In genomic region chr10:31320179-31320597, GRCh38 we compare ENCODE assay signal across 8 cellular contexts. TPM values are rescaled to one million over a fixed set of nuclear protein-coding genes. Genes with fewer than 3 reads are reported as not detected.
DNase-seq lines count a peak whose midpoint lies in the region; ATAC-seq and TF ChIP-seq lines count a peak whose summit lies in the region.

No MANE protein-coding gene starts in this region.

- POLR2A ChIA-PET in AG04449 (lab: Yijun Ruan, JAX), result no interaction called here

- H3K9ac ChIP-seq in colonic mucosa (ENCODE audit: low read depth in 2 of 2, low read length in 2 of 2), result peak overlapping the region; percentile 77

- no peaks in the 10 kb centered on the region for H3K36me3 ChIP-seq in colonic mucosa
- H3K36me3 ChIP-seq in lower lobe of right lung, result no peaks in the 10 kb centered on the region

- no peak for TF ChIP-seq CTCF in AG04449 (IDR thresholded peaks at IDR 0.05; ENCODE audit: insufficient read depth, low read length, missing control alignments)
- TF ChIP-seq CTCF in colonic mucosa (IDR thresholded peaks at IDR 0.05), result no peak
- no peak for TF ChIP-seq CTCF in lower lobe of right lung (IDR thresholded peaks at IDR 0.05)

- no peaks in the 10 kb centered on the region for H3K9me3 ChIP-seq in colonic mucosa
- no peaks in the 10 kb centered on the region for H3K9me3 ChIP-seq in lower lobe of right lung

- CTCF ChIA-PET in AG04449 (lab: Yijun Ruan, JAX), result no interaction called here

- peak overlapping the region; percentile 83 for H3K27ac ChIP-seq in colonic mucosa
- H3K27ac ChIP-seq in lower lobe of right lung, result peak overlapping the region; percentile 88

- H3K4me3 ChIP-seq in AG04449 (ENCODE audit: low read depth, low read length) (peak overlapping the region; percentile 83), colonic mucosa (peak overlapping the region; percentile 48), lower lobe of right lung (peak overlapping the region; percentile 82)

- H3K4me1 ChIP-seq in colonic mucosa (no peaks in the 10 kb centered on the region), lower lobe of right lung (peaks cover 16% of the 10 kb centered on the region)

- intact Hi-C loops in colonic mucosa (cut with DNase I) (loop anchor here (5.0 kb wide), 1 partner anchor 487 kb away; no protein-coding TSS in a partner anchor), lower lobe of right lung (cut with DNase I) (no loop called here)

- DNase-seq in AG04449 (ENCODE audit: low read depth, low spot score) (no peak), HK-2 (ENCODE audit: unreplicated experiment) (peak; percentile 33), colonic mucosa (no peak), lower lobe of right lung (peak; percentile 60), HT-29 (ENCODE audit: low spot score) (no peak)
- peak; percentile 42 to 44 for DNase-seq in activated CD4-positive, alpha-beta T cell treated with anti-CD3 and anti-CD28 coated beads for 4 hours
- peak; percentile 20 for DNase-seq in stimulated activated CD8-positive, alpha-beta memory T cell treated with anti-CD3 and anti-CD28 coated beads, Interleukin-15, amount 100 ng/mL, for 24 hours (ENCODE audit: low read depth)

- ATAC-seq in lower lobe of right lung, result no peak

- H3K27me3 ChIP-seq in colonic mucosa (peaks cover 10% of the 10 kb centered on the region), lower lobe of right lung (ENCODE audit: low read depth) (peaks cover 4% of the 10 kb centered on the region)

- TF ChIP-seq POLR2A in GM19193 (IDR thresholded peaks at IDR 0.05; ENCODE audit: extremely low read depth, insufficient read depth, insufficient read length), result peak; percentile 51

RNA-seq across cellular contexts. Expression of gene ZEB1, which starts 1.2 kb away (rescaled TPM):
- total RNA-seq in colonic mucosa (10 to 100 TPM in 1 of 2 donors, 1 to 10 TPM in 1; 6.1 to 32.3 TPM), lower lobe of right lung (46.4 TPM)
- total RNA-seq in HT-29 (2014; rRNA removed; shearing (Covaris generic)), result 0.37 and 1.2 TPM in 2 replicates

Comparison
In these comparisons a context has a peak if more than half of its experiments do, and no peak if none do; other contexts are left out.
1. DNase-seq: peak in HK-2 (single experiment), activated CD4-positive, alpha-beta T cell treated with anti-CD3 and anti-CD28 coated beads for 4 hours (2 of 2), lower lobe of right lung (single experiment) and stimulated activated CD8-positive, alpha-beta memory T cell treated with anti-CD3 and anti-CD28 coated beads, Interleukin-15, amount 100 ng/mL, for 24 hours (single experiment); none in AG04449 (single experiment), colonic mucosa (single experiment) and HT-29 (single experiment).
2. Peak in every context shown above with its lines, with median percentiles within 50 percentile points of each other: H3K4me3 ChIP-seq.